In the genomic region with DNA sequence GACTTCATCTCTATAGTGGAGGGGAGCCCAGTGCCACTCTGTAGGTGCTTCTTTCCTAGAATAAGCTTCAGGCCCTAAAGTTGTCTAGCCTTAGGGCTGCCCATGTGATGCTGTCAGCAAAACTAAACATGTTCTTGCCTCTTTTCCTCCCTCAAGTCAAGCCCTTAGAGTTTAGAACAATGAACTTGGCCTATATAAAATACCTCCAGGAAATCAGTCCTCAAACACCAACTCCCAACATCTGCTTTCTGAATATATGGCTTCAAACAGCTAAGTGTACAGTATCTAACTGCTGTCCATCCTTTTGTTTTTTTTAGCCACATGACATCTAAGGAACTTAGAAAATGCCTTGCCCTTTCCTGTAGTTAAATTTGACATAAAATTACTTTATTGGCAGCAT, we compare ENCODE assay signal across 30 cellular contexts.
"Had no signal": no experiment of that assay in that cellular context is flagged by ENCODE, and none has a peak within 500 bp of the region (broad histone marks: within the 10 kb centered on the region; RNA-seq: fewer than 3 reads in every experiment).

No MANE protein-coding gene starts in this region.

- H3K9ac ChIP-seq: SK-N-SH had no signal

- H3K36me3 ChIP-seq: cardiac muscle cell, MG63, SJSA1 had no signal

- H3K27me3 ChIP-seq: cardiac muscle cell, MG63, SJSA1 had no signal

- DNase-seq: activated CD4-positive, alpha-beta T cell treated with anti-CD3 and anti-CD28 coated beads, Interleukin-2, amount 10 ng/mL, durations not matched to agents 24 days and 14 days; activated CD4-positive, alpha-beta T cell treated with anti-CD3 and anti-CD28 coated beads, Interleukin-2, amount 50 U/mL, for 4 hours; activated CD8-positive, alpha-beta T cell treated with anti-CD3 and anti-CD28 coated beads for 36 hours; activated effector memory CD4-positive, alpha-beta T cell treated with Interleukin-2 at 50 U/mL for 16 hours; activated naive CD4-positive, alpha-beta T cell treated with anti-CD3 and anti-CD28 coated beads, Interleukin-2, amount 10 ng/mL, durations not matched to agents 7 days and 5 days; activated naive CD8-positive, alpha-beta T cell treated with anti-CD3 and anti-CD28 coated beads, Interleukin-2, amount 50 U/mL, for 24 hours; activated T-cell treated with anti-CD3 and anti-CD28 coated beads, Interleukin-2, amount 50 U/mL, for 24 hours; aorta; Kasumi-1; KBM-7; MG63; NCI-H1048; NCI-H1105 treated with DMSO at 0.1 percent for 48 hours; NCI-H1436; NCI-H1694; NCI-H1930; NCI-H2081 treated with DMSO at 0.1 percent for 48 hours; NCI-H226; NCI-H524 treated with DMSO at 0.1 percent for 48 hours; SHP77 treated with DMSO at 0.1 percent for 48 hours; SK-N-SH; T-helper 2 cell; T-helper 9 cell had no signal

- H3K4me3 ChIP-seq: cardiac muscle cell, MG63, SJSA1 had no signal

- H3K36me3 Mint-ChIP-seq: IgD-negative memory B cell had no signal

- FAIRE-seq: TTC549 had no signal

- H3K27ac ChIP-seq: cardiac muscle cell had no signal

- H3K27me3 Mint-ChIP-seq: activated CD4-positive, alpha-beta T cell treated with anti-CD3 and anti-CD28 coated beads, Interleukin-2, amount 10 ng/mL, durations not matched to agents 24 days and 14 days; activated CD8-positive, alpha-beta T cell treated with anti-CD3 and anti-CD28 coated beads for 36 hours; activated naive CD4-positive, alpha-beta T cell treated with anti-CD3 and anti-CD28 coated beads, Interleukin-2, amount 10 ng/mL, durations not matched to agents 7 days and 5 days; activated naive CD8-positive, alpha-beta T cell; activated naive CD8-positive, alpha-beta T cell treated with anti-CD3 and anti-CD28 coated beads, Interleukin-2, amount 50 U/mL, for 24 hours had no signal

- H3K9me3 ChIP-seq: MG63, SJSA1, SK-N-SH had no signal

- H3K4me1 Mint-ChIP-seq: IgD-negative memory B cell had no signal

- H3K27ac Mint-ChIP-seq: activated CD4-positive, alpha-beta T cell treated with anti-CD3 and anti-CD28 coated beads, Interleukin-2, amount 10 ng/mL, durations not matched to agents 24 days and 14 days; activated CD8-positive, alpha-beta T cell treated with anti-CD3 and anti-CD28 coated beads for 36 hours; activated naive CD4-positive, alpha-beta T cell treated with anti-CD3 and anti-CD28 coated beads, Interleukin-2, amount 10 ng/mL, durations not matched to agents 7 days and 5 days; activated naive CD8-positive, alpha-beta T cell; activated naive CD8-positive, alpha-beta T cell treated with anti-CD3 and anti-CD28 coated beads, Interleukin-2, amount 50 U/mL, for 24 hours; activated T-cell treated with anti-CD3 and anti-CD28 coated beads, Interleukin-2, amount 50 U/mL, for 24 hours; IgD-negative memory B cell had no signal

- H3K9me3 Mint-ChIP-seq: activated CD8-positive, alpha-beta T cell treated with anti-CD3 and anti-CD28 coated beads for 36 hours; activated naive CD4-positive, alpha-beta T cell treated with anti-CD3 and anti-CD28 coated beads, Interleukin-2, amount 10 ng/mL, durations not matched to agents 7 days and 5 days; activated naive CD8-positive, alpha-beta T cell treated with anti-CD3 and anti-CD28 coated beads, Interleukin-2, amount 50 U/mL, for 24 hours; activated T-cell treated with anti-CD3 and anti-CD28 coated beads, Interleukin-2, amount 50 U/mL, for 24 hours; IgD-negative memory B cell had no signal

- H3K4me3 Mint-ChIP-seq: activated CD4-positive, alpha-beta T cell treated with anti-CD3 and anti-CD28 coated beads, Interleukin-2, amount 10 ng/mL, durations not matched to agents 24 days and 14 days; activated CD8-positive, alpha-beta T cell treated with anti-CD3 and anti-CD28 coated beads for 36 hours; activated naive CD4-positive, alpha-beta T cell treated with anti-CD3 and anti-CD28 coated beads, Interleukin-2, amount 10 ng/mL, durations not matched to agents 7 days and 5 days; activated naive CD8-positive, alpha-beta T cell; activated naive CD8-positive, alpha-beta T cell treated with anti-CD3 and anti-CD28 coated beads, Interleukin-2, amount 50 U/mL, for 24 hours; activated T-cell treated with anti-CD3 and anti-CD28 coated beads, Interleukin-2, amount 50 U/mL, for 24 hours; activated T-helper 1 cell treated with anti-CD3 and anti-CD28 coated beads, Interleukin-12 subunit alpha, Interleukin-12 subunit beta, Interleukin-2, Interleukin-4 antibody, amounts not matched to agents 30 ng/mL and 10 ng/mL and 1 ng/mL, durations not matched to agents 14 hours and 24 hours and 36 hours; IgD-negative memory B cell had no signal

- ATAC-seq: activated CD8-positive, alpha-beta T cell treated with anti-CD3 and anti-CD28 coated beads for 36 hours; activated naive CD8-positive, alpha-beta T cell treated with anti-CD3 and anti-CD28 coated beads, Interleukin-2, amount 50 U/mL, for 24 hours; Panc1 had no signal

- H3K4me2 ChIP-seq: SK-N-SH had no signal
